30 cellular contexts compared by ENCODE assay signal in genomic region chr3:117886147-117886546, GRCh38.
"Had no signal": no experiment of that assay in that cellular context is flagged by ENCODE, and none has a peak within 500 bp of the region (broad histone marks: within the 10 kb centered on the region; RNA-seq: fewer than 3 reads in every experiment).

No MANE protein-coding gene starts in this region.

- H3K36me3 Mint-ChIP-seq: natural killer cell; neural progenitor cell; stimulated activated memory B cell treated with anti-CD40 and anti-IgM and Interleukin-4, amounts not matched to agents 10 μg/mL and 1 μg/mL and 100 μg/mL, for 72 hours had no signal

- H3K4me1 Mint-ChIP-seq: natural killer cell; nephron; stimulated activated memory B cell treated with anti-CD40 and anti-IgM and Interleukin-4, amounts not matched to agents 10 μg/mL and 1 μg/mL and 100 μg/mL, for 72 hours; stimulated activated naive CD8-positive, alpha-beta T cell treated with anti-CD3 and anti-CD28 coated beads, Interleukin-15, amount 100 ng/mL, for 72 hours had no signal

- H3K27me3 Mint-ChIP-seq: progenitor cell of endocrine pancreas; stimulated activated memory B cell treated with anti-CD40 and anti-IgM and Interleukin-4, amounts not matched to agents 10 μg/mL and 1 μg/mL and 100 μg/mL, for 72 hours; stimulated activated naive CD8-positive, alpha-beta T cell treated with anti-CD3 and anti-CD28 coated beads, Interleukin-15, amount 100 ng/mL, for 72 hours had no signal

- H3K9me3 Mint-ChIP-seq: nephron had no signal

- H3K4me3 Mint-ChIP-seq: natural killer cell; nephron; neural progenitor cell; stimulated activated memory B cell treated with anti-CD40 and anti-IgM and Interleukin-4, amounts not matched to agents 10 μg/mL and 1 μg/mL and 100 μg/mL, for 72 hours; stimulated activated naive CD8-positive, alpha-beta T cell treated with anti-CD3 and anti-CD28 coated beads, Interleukin-15, amount 100 ng/mL, for 72 hours had no signal

- H3K4me2 ChIP-seq: neural progenitor cell had no signal

- H3K36me3 ChIP-seq: neural progenitor cell, ovary, right lobe of liver, sigmoid colon, suprapubic skin, thoracic aorta, thyroid gland, tibial nerve, upper lobe of left lung, vagina had no signal

- DNase-seq: natural killer cell; occipital lobe; ovary; posterior cingulate gyrus; psoas muscle; right cardiac atrium; right lobe of liver; sigmoid colon; small intestine; stimulated activated CD4-positive, alpha-beta T cell treated with anti-CD3 and anti-CD28 coated beads, Interleukin-15, amount 100 ng/mL, for 24 hours; stimulated activated CD4-positive, alpha-beta T cell treated with anti-CD3 and anti-CD28 coated beads, Interleukin-2, amount 100 ng/mL, for 24 hours; stimulated activated CD4-positive, alpha-beta T cell treated with anti-CD3 and anti-CD28 coated beads, Interleukin-4, amount 100 ng/mL, for 1 hour; stimulated activated CD4-positive, alpha-beta T cell treated with anti-CD3 and anti-CD28 coated beads, Interleukin-4, amount 100 ng/mL, for 4 hours; stimulated activated CD8-positive, alpha-beta memory T cell treated with anti-CD3 and anti-CD28 coated beads, Interleukin-4, amount 100 ng/mL, for 48 hours; stimulated activated naive CD4-positive, alpha-beta T cell; stimulated activated naive CD8-positive, alpha-beta T cell treated with anti-CD3 and anti-CD28 coated beads, Interleukin-15, amount 100 ng/mL, for 72 hours; stimulated activated naive CD8-positive, alpha-beta T cell treated with anti-CD3 and anti-CD28 coated beads, Interleukin-15, Interleukin-2, amounts not matched to agents 100 U/mL and 50 U/mL, for 24 hours; substantia nigra; thyroid gland; trophoblast cell; upper lobe of left lung had no signal

- H3K9me3 ChIP-seq: ovary, psoas muscle, right lobe of liver, sigmoid colon, suprapubic skin, thoracic aorta, thyroid gland, tibial nerve, upper lobe of left lung, vagina had no signal

- H3K27ac Mint-ChIP-seq: natural killer cell; nephron; neural progenitor cell; progenitor cell of endocrine pancreas; stimulated activated memory B cell treated with anti-CD40 and anti-IgM and Interleukin-4, amounts not matched to agents 10 μg/mL and 1 μg/mL and 100 μg/mL, for 72 hours; stimulated activated naive CD8-positive, alpha-beta T cell treated with anti-CD3 and anti-CD28 coated beads, Interleukin-15, amount 100 ng/mL, for 72 hours had no signal

- H3K4me1 ChIP-seq: parathyroid adenoma, psoas muscle, right lobe of liver, sigmoid colon, suprapubic skin, thyroid gland, tibial nerve, upper lobe of left lung, vagina had no signal

- H3K27ac ChIP-seq: neural progenitor cell, ovary, parathyroid adenoma, psoas muscle, right lobe of liver, sigmoid colon, suprapubic skin, thoracic aorta, thyroid gland, tibial nerve, upper lobe of left lung, vagina had no signal

- ATAC-seq: natural killer cell; psoas muscle; right lobe of liver; stimulated activated memory B cell treated with anti-CD40 and anti-IgM and Interleukin-4, amounts not matched to agents 10 μg/mL and 1 μg/mL and 100 μg/mL, for 72 hours; stimulated activated naive CD8-positive, alpha-beta T cell treated with anti-CD3 and anti-CD28 coated beads, Interleukin-15, amount 100 ng/mL, for 72 hours; stimulated activated naive CD8-positive, alpha-beta T cell treated with anti-CD3 and anti-CD28 coated beads, Interleukin-15, Interleukin-2, amounts not matched to agents 100 U/mL and 50 U/mL, for 24 hours had no signal

- H3K27me3 ChIP-seq: neural progenitor cell, ovary, right lobe of liver, sigmoid colon, suprapubic skin, thyroid gland, tibial nerve, upper lobe of left lung, vagina had no signal

- H3K9ac ChIP-seq: neural progenitor cell, parathyroid adenoma had no signal

- H3K4me3 ChIP-seq: neural progenitor cell, ovary, psoas muscle, right lobe of liver, sigmoid colon, suprapubic skin, thoracic aorta, thyroid gland, tibial nerve, upper lobe of left lung, vagina had no signal
